In genomic region chr1:111110197-111110899, GRCh38 we compare ENCODE assay signal across 19 cellular contexts. TPM values are rescaled to one million over a fixed set of nuclear protein-coding genes. Genes with fewer than 3 reads are reported as not detected.
DNase-seq lines count a peak whose midpoint lies in the region; ATAC-seq and TF ChIP-seq lines count a peak whose summit lies in the region.
"Had no signal": no experiment of that assay in that cellular context is flagged by ENCODE, and none has a peak within 500 bp of the region (broad histone marks: within the 10 kb centered on the region; RNA-seq: fewer than 3 reads in every experiment).

No MANE protein-coding gene starts in this region.

- BruUV-seq in PC-9 (replicated peaks; lab: Mats Ljungman, UMichigan) = no TSS peak

- CTCF ChIA-PET in PC-9 (lab: Charles Lee) = no interaction called here

- H2AFZ ChIP-seq in PC-9 = no peak overlapping the region

- ATAC-seq in HG03378 (IDR thresholded peaks at IDR 0.05; ENCODE audit: unreplicated experiment) = no peak
- ATAC-seq: HCT116, natural killer cell had no signal

- TF ChIP-seq CTCF in PC-9 (conservative IDR thresholded peaks at IDR 0.05) (no peak), foreskin fibroblast (IDR thresholded peaks at IDR 0.05; ENCODE audit: low read depth, low read length) (no peak)

- no peaks in the 10 kb centered on the region for H3K27me3 ChIP-seq in PC-9 (ENCODE audit: insufficient read depth, low read depth)
- H3K27me3 ChIP-seq: colonic mucosa, suprapubic skin had no signal

- POLR2A ChIA-PET in PC-9 (lab: Charles Lee; ENCODE audit: unreplicated experiment) = no interaction called here

- no peaks in the 10 kb centered on the region for H3K9me2 ChIP-seq in PC-9 (ENCODE audit: insufficient read depth)
- H3K9me2 ChIP-seq: SK-N-SH had no signal

- H3F3A ChIP-seq in PC-9 (ENCODE audit: insufficient read depth, low read depth) = peaks cover 6% of the 10 kb centered on the region; the same call in 1 of the 2 replicates

- 0 out of 2 replicates have a peak overlapping the region, but pooled peaks have one; percentile 0 for H3K4me2 ChIP-seq in PC-9
- H3K4me2 ChIP-seq: SK-N-SH, smooth muscle cell had no signal

- H3K9me3 ChIP-seq in PC-9 (ENCODE audit: insufficient read depth, low read depth) = no peaks in the 10 kb centered on the region; the same call in none of the 2 replicates
- H3K9me3 ChIP-seq: colonic mucosa, suprapubic skin had no signal

- DNase-seq in LHCN-M2 (ENCODE audit: low read depth) (peak; percentile 8), PC-9 (peak in 1 of 2 experiments; percentile 64), foreskin fibroblast (peak; percentile 31 to 39), skeletal muscle cell (ENCODE audit: low read depth) (peak; percentile 17), Ammon's horn (ENCODE audit: low spot score) (no peak)
- no peak for DNase-seq in stimulated activated CD4-positive, alpha-beta T cell treated with anti-CD3 and anti-CD28 coated beads, Interleukin-2, amount 100 ng/mL, for 48 hours
- DNase-seq: activated CD4-positive, alpha-beta T cell treated with anti-CD3 and anti-CD28 coated beads for 1 hour; activated naive CD4-positive, alpha-beta T cell treated with Interleukin-2 at 50 U/mL for 16 hours; aorta; colonic mucosa; natural killer cell; NCI-H146; NCI-H446 treated with DMSO at 0.1 percent for 48 hours; SK-N-SH had no signal

- H3K27ac ChIP-seq in PC-9 = no peak overlapping the region
- H3K27ac ChIP-seq: colonic mucosa, suprapubic skin had no signal

- H4K20me1 ChIP-seq in PC-9 (ENCODE audit: insufficient read depth) = no peaks in the 10 kb centered on the region

- H3K36me3 ChIP-seq in PC-9 (ENCODE audit: low read depth) = no peaks in the 10 kb centered on the region; the same call in 1 of the 2 replicates
- H3K36me3 ChIP-seq: colonic mucosa had no signal

- H3K4me1 ChIP-seq in PC-9 (replicated peaks; ENCODE audit: insufficient read depth) = peaks cover 8% of the 10 kb centered on the region; the same call in 1 of the 2 replicates
- H3K4me1 ChIP-seq: colonic mucosa, suprapubic skin had no signal

- no peak overlapping the region for H3K4me3 ChIP-seq in PC-9
- H3K4me3 ChIP-seq in foreskin fibroblast (ENCODE audit: low read depth in 1 of 2, low read length in 2 of 2) = no peak overlapping the region
- no peak overlapping the region for H3K4me3 ChIP-seq in skeletal muscle cell (ENCODE audit: low read depth, low read length)
- H3K4me3 ChIP-seq: colonic mucosa, lung, smooth muscle cell, suprapubic skin had no signal

- no peaks in the 10 kb centered on the region for H3K79me2 ChIP-seq in PC-9 (ENCODE audit: low read depth)

- intact Hi-C loops in PC-9 (cut with micrococcal nuclease; ENCODE audit: unreplicated experiment) = no loop called here

RNA-seq across cellular contexts. Expression of gene DRAM2, which starts 29.5 kb away (rescaled TPM):
- total RNA-seq in LHCN-M2 (2014; rRNA removed) (31.9 and 49.5 TPM in 2 replicates), PC-9 (2021) (34.8 and 37.9 TPM in 2 replicates)
- polyA plus RNA-seq in LHCN-M2 (2012) = 19.7 TPM

RNA-seq across cellular contexts. Expression of gene CEPT1, which starts 29.7 kb away (rescaled TPM):
- total RNA-seq in LHCN-M2 (2014; rRNA removed) (28.8 and 31.2 TPM in 2 replicates), PC-9 (2021) (29.1 and 33.6 TPM in 2 replicates)
- polyA plus RNA-seq in LHCN-M2 (2012) = 10.1 TPM

Comparison
In these comparisons a context has a peak if more than half of its experiments do, and no peak if none do; other contexts are left out.
1. DNase-seq: peak in LHCN-M2 (single experiment), foreskin fibroblast (2 of 2) and skeletal muscle cell (single experiment); none in stimulated activated CD4-positive, alpha-beta T cell treated with anti-CD3 and anti-CD28 coated beads, Interleukin-2, amount 100 ng/mL, for 48 hours (0 of 2) and Ammon's horn (single experiment).